In genomic region chr6:144317736-144318135, GRCh38 we compare ENCODE assay signal across 23 cellular contexts. TPM values are rescaled to one million over a fixed set of nuclear protein-coding genes. Genes with fewer than 3 reads are reported as not detected.
A peak's percentile ranks its signal among the peaks of the same experiment; 100 is the strongest.
DNase-seq lines count a peak whose midpoint lies in the region; ATAC-seq and TF ChIP-seq lines count a peak whose summit lies in the region.
"Had no signal": no experiment of that assay in that cellular context is flagged by ENCODE, and none has a peak within 500 bp of the region (broad histone marks: within the 10 kb centered on the region; RNA-seq: fewer than 3 reads in every experiment).

No MANE protein-coding gene starts in this region.

- TF ChIP-seq CTCF in MM.1S (IDR thresholded peaks at IDR 0.05; ENCODE audit: low read length) (no peak), endothelial cell (IDR thresholded peaks at IDR 0.05; ENCODE audit: unreplicated experiment) (no peak)

- H3K27me3 Mint-ChIP-seq in endothelial cell (ENCODE audit: unreplicated experiment) = peaks cover under 1% of the 10 kb centered on the region
- H3K27me3 Mint-ChIP-seq: CD4-positive, alpha-beta T cell had no signal

- no peaks in the 10 kb centered on the region for H3F3A ChIP-seq in MM.1S (ENCODE audit: insufficient read depth, low read length)

- peaks cover 42% of the 10 kb centered on the region for H3K4me1 Mint-ChIP-seq in endothelial cell (ENCODE audit: unreplicated experiment)

- H2AFZ ChIP-seq in MM.1S (ENCODE audit: low read length) = 0 out of 2 replicates have a peak overlapping the region, but pooled peaks have one; percentile 35

- no peak overlapping the region for H3K9ac ChIP-seq in MM.1S (ENCODE audit: low read length)
- H3K9ac ChIP-seq: KMS-11 had no signal

- no peaks in the 10 kb centered on the region for H3K27me3 ChIP-seq in MM.1S (replicated peaks; ENCODE audit: insufficient read depth, low read length)
- H3K27me3 ChIP-seq: pancreas had no signal

- no peaks in the 10 kb centered on the region for H3K36me3 ChIP-seq in MM.1S (replicated peaks; ENCODE audit: insufficient read depth, low read length)
- H3K36me3 ChIP-seq: pancreas, thoracic aorta, WERI-Rb-1 had no signal

- DNase-seq in AG08395 (ENCODE audit: low spot score) = peak; percentile 39
- DNase-seq in MM.1S = peak; percentile 12
- no peak for DNase-seq in endothelial cell (ENCODE audit: low spot score)
- DNase-seq in lung microvascular endothelial cell (ENCODE audit: low read depth in 2 of 2) = peak; percentile 70 to 76
- no peak for DNase-seq in NCI-H1694 treated with DMSO at 0.1 percent for 48 hours (lab: John Stamatoyannopoulos, UW)
- no peak for DNase-seq in kidney tubule cell (ENCODE audit: low spot score)
- DNase-seq in activated naive CD4-positive, alpha-beta T cell treated with anti-CD3 and anti-CD28 coated beads, Interleukin-2, amount 50 U/mL, for 72 hours (ENCODE audit: low spot score in 2 of 2) = no peak
- DNase-seq in SHP77 (lab: John Stamatoyannopoulos, UW) = no peak
- DNase-seq: activated CD4-positive, alpha-beta T cell treated with anti-CD3 and anti-CD28 coated beads, Interleukin-2, amount 50 U/mL, for 4 hours; activated gamma-delta T cell treated with Interleukin-2 at 50 U/mL for 16 hours; caudate nucleus; CD4-positive, alpha-beta T cell; DMS153; GF-D8; NCI-H1930; NCI-H446 treated with DMSO at 0.1 percent for 48 hours; pancreas; stimulated activated CD4-positive, alpha-beta T cell treated with anti-CD3 and anti-CD28 coated beads, Interleukin-15, amount 100 ng/mL, for 24 hours; T-helper 2 cell; WERI-Rb-1 had no signal

- ATAC-seq in activated naive CD4-positive, alpha-beta T cell treated with anti-CD3 and anti-CD28 coated beads, Interleukin-2, amount 50 U/mL, for 72 hours = no peak
- ATAC-seq: pancreas, sciatic nerve had no signal

- H3K4me2 ChIP-seq in MM.1S (ENCODE audit: low read depth, low read length) = peak overlapping the region; percentile 50
- H3K4me2 ChIP-seq: KMS-11 had no signal

- H3K36me3 Mint-ChIP-seq in endothelial cell (ENCODE audit: low read depth, unreplicated experiment) = peaks cover 4% of the 10 kb centered on the region
- no peaks in the 10 kb centered on the region for H3K36me3 Mint-ChIP-seq in activated naive CD4-positive, alpha-beta T cell treated with anti-CD3 and anti-CD28 coated beads, Interleukin-2, amount 50 U/mL, for 72 hours

- H4K20me1 ChIP-seq in MM.1S (ENCODE audit: insufficient read depth, low read length) = no peaks in the 10 kb centered on the region

- no peaks in the 10 kb centered on the region for H3K9me2 ChIP-seq in MM.1S (replicated peaks; ENCODE audit: insufficient read depth, low read length)

- no peak overlapping the region for H3K4me3 Mint-ChIP-seq in endothelial cell (ENCODE audit: unreplicated experiment)
- H3K4me3 Mint-ChIP-seq: CD4-positive, alpha-beta T cell had no signal

- H3K27ac ChIP-seq in MM.1S (ENCODE audit: low read length) = no peak overlapping the region
- H3K27ac ChIP-seq: KMS-11, pancreas, thoracic aorta, WERI-Rb-1 had no signal

- no peaks in the 10 kb centered on the region for H3K9me3 Mint-ChIP-seq in endothelial cell (ENCODE audit: unreplicated experiment)
- no peaks in the 10 kb centered on the region for H3K9me3 Mint-ChIP-seq in activated naive CD4-positive, alpha-beta T cell treated with anti-CD3 and anti-CD28 coated beads, Interleukin-2, amount 50 U/mL, for 72 hours
- H3K9me3 Mint-ChIP-seq: CD4-positive, alpha-beta T cell had no signal

- peak overlapping the region; percentile 78 for H3K27ac Mint-ChIP-seq in endothelial cell (ENCODE audit: unreplicated experiment)
- H3K27ac Mint-ChIP-seq in activated naive CD4-positive, alpha-beta T cell treated with anti-CD3 and anti-CD28 coated beads, Interleukin-2, amount 50 U/mL, for 72 hours = no peak overlapping the region
- H3K27ac Mint-ChIP-seq: CD4-positive, alpha-beta T cell had no signal

- no peaks in the 10 kb centered on the region for H3K79me2 ChIP-seq in MM.1S (ENCODE audit: low read length)

- 0 out of 2 replicates have a peak overlapping the region, but pooled peaks have one; percentile 10 for H3K4me3 ChIP-seq in MM.1S (ENCODE audit: low read length)
- H3K4me3 ChIP-seq: pancreas, thoracic aorta had no signal

- no peaks in the 10 kb centered on the region for H3K4me1 ChIP-seq in MM.1S (ENCODE audit: low read length)

- no peaks in the 10 kb centered on the region for H3K9me3 ChIP-seq in MM.1S (replicated peaks; ENCODE audit: insufficient read depth, low read length)
- H3K9me3 ChIP-seq: pancreas, thoracic aorta had no signal

RNA-seq across cellular contexts. Expression of gene UTRN, which starts 32.6 kb away (rescaled TPM):
- total RNA-seq in endothelial cell (ENCODE audit: unreplicated experiment) (164 TPM), lung microvascular endothelial cell (414 and 470 TPM in 2 replicates)
- total RNA-seq in activated naive CD4-positive, alpha-beta T cell treated with anti-CD3 and anti-CD28 coated beads, Interleukin-2, amount 50 U/mL, for 72 hours = 10 to 100 TPM; 56.9 to 63.4 TPM

Comparison
In these comparisons a context has a peak if more than half of its experiments do, and no peak if none do; other contexts are left out.
1. DNase-seq: peak in AG08395 (single experiment), MM.1S (single experiment) and lung microvascular endothelial cell (2 of 2); none in endothelial cell (single experiment), NCI-H1694 treated with DMSO at 0.1 percent for 48 hours (single experiment), kidney tubule cell (single experiment), activated naive CD4-positive, alpha-beta T cell treated with anti-CD3 and anti-CD28 coated beads, Interleukin-2, amount 50 U/mL, for 72 hours (0 of 2) and SHP77 (0 of 2).